ENCODE assay signal across 35 cellular contexts in the genomic region with DNA sequence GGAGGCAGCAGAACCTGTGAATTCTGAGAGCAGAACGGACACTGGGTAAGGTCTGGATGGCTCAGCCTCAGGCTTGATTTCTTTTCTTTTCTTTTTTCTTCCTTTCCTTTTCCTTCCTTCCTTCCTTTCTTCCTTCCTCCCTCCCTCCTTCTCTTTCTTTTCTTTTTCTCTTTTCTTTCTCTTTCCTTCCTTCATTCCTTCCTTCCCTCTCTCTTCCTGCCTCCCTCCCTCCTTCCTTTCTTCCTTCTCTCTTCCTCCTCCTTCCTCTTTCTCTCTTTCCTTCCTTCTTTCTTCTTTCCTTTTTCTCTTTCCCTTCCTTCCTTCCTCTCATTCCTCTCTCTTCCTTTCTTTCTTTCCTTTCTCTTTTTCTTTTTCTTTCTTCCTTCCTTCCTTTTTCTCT. TPM values are rescaled to one million over a fixed set of nuclear protein-coding genes. Genes with fewer than 3 reads are reported as not detected.
"Had no signal": no experiment of that assay in that cellular context is flagged by ENCODE, and none has a peak within 500 bp of the region (broad histone marks: within the 10 kb centered on the region; RNA-seq: fewer than 3 reads in every experiment).

No MANE protein-coding gene starts in this region.

- ATAC-seq: activated CD4-positive, alpha-beta T cell treated with anti-CD3 and anti-CD28 coated beads for 36 hours; activated CD4-positive, CD25-positive, alpha-beta regulatory T cell treated with anti-CD3 and anti-CD28 coated beads, Interleukin-2, amount 50 U/mL, for 24 hours; activated CD8-positive, alpha-beta T cell treated with anti-CD3 and anti-CD28 coated beads, Interleukin-2, amount 10 ng/mL, durations not matched to agents 7 days and 5 days; activated T-cell treated with anti-CD3 and anti-CD28 coated beads, Interleukin-2, amount 50 U/mL, for 4 hours; Panc1 had no signal

- H3K4me3 ChIP-seq: SJCRH30, SK-N-MC had no signal

- H3K9me3 ChIP-seq: SJCRH30 had no signal

- H3K27ac ChIP-seq: brain microvascular endothelial cell, SJCRH30, SK-N-MC had no signal

- H3K27ac Mint-ChIP-seq: activated CD4-positive, alpha-beta T cell treated with anti-CD3 and anti-CD28 coated beads for 36 hours; activated CD4-positive, alpha-beta T cell treated with anti-CD3 and anti-CD28 coated beads, Interleukin-2, amount 10 ng/mL, durations not matched to agents 7 days and 5 days; activated CD8-positive, alpha-beta T cell treated with anti-CD3 and anti-CD28 coated beads, Interleukin-2, amount 10 ng/mL, durations not matched to agents 7 days and 5 days; activated naive CD8-positive, alpha-beta T cell treated with anti-CD3 and anti-CD28 coated beads for 36 hours; T-helper 1 cell treated with Interleukin-12 subunit alpha and Interleukin-12 subunit beta and Interleukin-4 antibody, amounts not matched to agents 30 μg/mL and 1 μg/mL, for 36 hours; T-helper 2 cell treated with Interferon-gamma antibody and Interleukin-4, amounts not matched to agents 5 μg/mL and 100 μg/mL, for 36 hours had no signal

- H3K9me3 Mint-ChIP-seq: activated CD4-positive, alpha-beta T cell treated with anti-CD3 and anti-CD28 coated beads, Interleukin-2, amount 10 ng/mL, durations not matched to agents 7 days and 5 days; activated T-cell treated with anti-CD3 and anti-CD28 coated beads, Interleukin-2, amount 50 U/mL, for 4 hours; T-helper 1 cell treated with Interleukin-12 subunit alpha and Interleukin-12 subunit beta and Interleukin-4 antibody, amounts not matched to agents 30 μg/mL and 1 μg/mL, for 36 hours; T-helper 2 cell treated with Interferon-gamma antibody and Interleukin-4, amounts not matched to agents 5 μg/mL and 100 μg/mL, for 36 hours had no signal

- H3K4me3 Mint-ChIP-seq: activated CD4-positive, alpha-beta T cell treated with anti-CD3 and anti-CD28 coated beads for 36 hours; activated CD4-positive, alpha-beta T cell treated with anti-CD3 and anti-CD28 coated beads, Interleukin-2, amount 10 ng/mL, durations not matched to agents 7 days and 5 days; activated CD8-positive, alpha-beta T cell treated with anti-CD3 and anti-CD28 coated beads, Interleukin-2, amount 10 ng/mL, durations not matched to agents 7 days and 5 days; activated naive CD8-positive, alpha-beta T cell treated with anti-CD3 and anti-CD28 coated beads for 36 hours; activated T-cell treated with anti-CD3 and anti-CD28 coated beads, Interleukin-2, amount 50 U/mL, for 4 hours; T-helper 1 cell treated with Interleukin-12 subunit alpha and Interleukin-12 subunit beta and Interleukin-4 antibody, amounts not matched to agents 30 μg/mL and 1 μg/mL, for 36 hours; T-helper 2 cell treated with Interferon-gamma antibody and Interleukin-4, amounts not matched to agents 5 μg/mL and 100 μg/mL, for 36 hours had no signal

- H3K4me1 Mint-ChIP-seq: activated CD4-positive, alpha-beta T cell treated with anti-CD3 and anti-CD28 coated beads for 36 hours; activated CD4-positive, alpha-beta T cell treated with anti-CD3 and anti-CD28 coated beads, Interleukin-2, amount 10 ng/mL, durations not matched to agents 7 days and 5 days; activated naive CD8-positive, alpha-beta T cell treated with anti-CD3 and anti-CD28 coated beads for 36 hours had no signal

- H3K27me3 ChIP-seq: brain microvascular endothelial cell, SJCRH30 had no signal

- H3K36me3 ChIP-seq: brain microvascular endothelial cell, SJCRH30 had no signal

- DNase-seq: activated CD4-positive, alpha-beta T cell treated with anti-CD3 and anti-CD28 coated beads for 36 hours; activated CD4-positive, alpha-beta T cell treated with anti-CD3 and anti-CD28 coated beads, Interleukin-2, amount 10 ng/mL, durations not matched to agents 7 days and 5 days; activated CD4-positive, alpha-beta T cell treated with anti-CD3 and anti-CD28 coated beads, Interleukin-2, amount 50 U/mL, for 48 hours; activated CD8-positive, alpha-beta T cell treated with anti-CD3 and anti-CD28 coated beads, Interleukin-2, amount 10 ng/mL, durations not matched to agents 7 days and 5 days; activated effector memory CD4-positive, alpha-beta T cell treated with anti-CD3 and anti-CD28 coated beads, Interleukin-2, amount 50 U/mL, for 16 hours; activated naive CD4-positive, alpha-beta T cell; activated naive CD4-positive, alpha-beta T cell treated with anti-CD3 and anti-CD28 coated beads, Interleukin-2, amount 50 U/mL, for 16 hours; activated naive CD8-positive, alpha-beta T cell treated with anti-CD3 and anti-CD28 coated beads for 36 hours; activated T-cell treated with anti-CD3 and anti-CD28 coated beads, Interleukin-2, amount 50 U/mL, for 4 hours; amniotic stem cell; aorta; brain microvascular endothelial cell; central memory CD4-positive, alpha-beta T cell; NCI-H1092 treated with DMSO at 0.1 percent for 48 hours; NCI-H1417; NCI-H146; NCI-H187; NCI-H2029 treated with DMSO at 0.1 percent for 48 hours; NCI-H2107; NCI-H2171; NCI-H2227 treated with DMSO at 0.1 percent for 48 hours; NCI-H446 treated with DMSO at 0.1 percent for 48 hours; NCI-H524; NCI-H69; NCI-H82; SHP77; SJCRH30 had no signal

- H3K4me1 ChIP-seq: SJCRH30 had no signal

- H3K27me3 Mint-ChIP-seq: activated CD4-positive, alpha-beta T cell treated with anti-CD3 and anti-CD28 coated beads, Interleukin-2, amount 10 ng/mL, durations not matched to agents 7 days and 5 days had no signal

RNA-seq across cellular contexts. Expression of gene OR3A1, which starts 38.0 kb away (rescaled TPM):
- total RNA-seq: aorta, M059J, RPMI7951 had no signal
- polyA plus RNA-seq: aorta had no signal

RNA-seq across cellular contexts. Expression of gene OR1A1, which starts 52.7 kb away (rescaled TPM):
- total RNA-seq: activated CD4-positive, alpha-beta T cell treated with anti-CD3 and anti-CD28 coated beads for 36 hours; activated CD4-positive, alpha-beta T cell treated with anti-CD3 and anti-CD28 coated beads, Interleukin-2, amount 10 ng/mL, durations not matched to agents 7 days and 5 days; activated CD8-positive, alpha-beta T cell treated with anti-CD3 and anti-CD28 coated beads, Interleukin-2, amount 10 ng/mL, durations not matched to agents 7 days and 5 days; activated naive CD8-positive, alpha-beta T cell treated with anti-CD3 and anti-CD28 coated beads for 36 hours; activated T-cell treated with anti-CD3 and anti-CD28 coated beads, Interleukin-2, amount 50 U/mL, for 4 hours; aorta; cerebellum; M059J; RPMI7951; SJCRH30 had no signal
